Comparison of ENCODE assay signal across 1 cellular context in genomic region chr15:92845109-92845508, GRCh38.
TF ChIP-seq lines count a peak whose summit lies in the region.

No MANE protein-coding gene starts in this region.

TF ChIP-seq in K562, 482 proteins besides CTCF, POLR2A, EP300 and RAD21 (continued from another document):
- TF ChIP-seq PREB (CRISPR knock-in tag; IDR thresholded peaks at IDR 0.05) (no peak), TEAD4 (IDR thresholded peaks at IDR 0.05; ENCODE audit: low read length) (peak; percentile 14; the same call in 1 of the 2 replicates), TEAD4 (CRISPR knock-in tag; IDR thresholded peaks at IDR 0.05; ENCODE audit: borderline replicate concordance) (no peak), MYC (IDR thresholded peaks at IDR 0.05; ENCODE audit: low read depth, low read length) (no peak), MYC (CRISPR knock-in tag; IDR thresholded peaks at IDR 0.05; ENCODE audit: borderline replicate concordance, low read depth) (no peak), SMARCA4 (IDR thresholded peaks at IDR 0.05) (0 out of 2 replicates have a peak, but pooled peaks have one; percentile 18), ZBTB40 (IDR thresholded peaks at IDR 0.05) (peak; percentile 29; the same call in 1 of the 2 replicates), ZBTB40 (CRISPR knock-in tag; IDR thresholded peaks at IDR 0.05) (no peak), HMBOX1 (IDR thresholded peaks at IDR 0.05) (peak; percentile 88)
